2 cellular contexts compared by ENCODE assay signal in the genomic region with DNA sequence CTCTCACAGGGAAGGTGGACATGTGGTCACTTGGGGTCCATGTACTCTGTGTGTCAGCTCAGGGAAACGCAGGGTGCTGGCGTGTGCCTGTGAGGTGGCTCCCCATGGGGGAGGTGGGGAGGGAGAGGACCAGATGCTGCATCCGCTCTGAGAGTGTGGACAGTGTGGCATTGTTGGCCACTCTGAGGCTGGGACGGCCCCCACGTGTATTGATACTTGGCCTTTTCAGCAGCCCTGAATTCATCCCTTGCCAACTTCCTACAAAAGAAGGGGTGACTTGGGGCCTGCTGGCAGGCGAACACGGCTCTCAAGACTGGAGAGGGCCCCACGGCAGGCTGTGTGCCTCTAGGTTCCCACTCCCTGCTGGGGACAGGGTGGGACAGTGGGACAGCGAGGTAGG.
TF ChIP-seq lines count a peak whose summit lies in the region.

No MANE protein-coding gene starts in this region.

TF ChIP-seq in IMR-90, 13 proteins besides CTCF, POLR2A, EP300 and RAD21:
- TF ChIP-seq CHD1 (IDR thresholded peaks at IDR 0.05; ENCODE audit: low read depth, low read length): no peak
- no peak for TF ChIP-seq MAFK (IDR thresholded peaks at IDR 0.05; ENCODE audit: low read depth, low read length)
- TF ChIP-seq SMC3 (IDR thresholded peaks at IDR 0.05; ENCODE audit: low read depth, low read length): no peak
- TF ChIP-seq MXI1 (IDR thresholded peaks at IDR 0.05; ENCODE audit: borderline replicate concordance, low read depth, low read length): no peak
- no peak for TF ChIP-seq RFX5 (IDR thresholded peaks at IDR 0.05; ENCODE audit: low read depth, low read length)
- no peak for TF ChIP-seq FOS (IDR thresholded peaks at IDR 0.05; ENCODE audit: low read depth, low read length)
- TF ChIP-seq, protein P1, sequence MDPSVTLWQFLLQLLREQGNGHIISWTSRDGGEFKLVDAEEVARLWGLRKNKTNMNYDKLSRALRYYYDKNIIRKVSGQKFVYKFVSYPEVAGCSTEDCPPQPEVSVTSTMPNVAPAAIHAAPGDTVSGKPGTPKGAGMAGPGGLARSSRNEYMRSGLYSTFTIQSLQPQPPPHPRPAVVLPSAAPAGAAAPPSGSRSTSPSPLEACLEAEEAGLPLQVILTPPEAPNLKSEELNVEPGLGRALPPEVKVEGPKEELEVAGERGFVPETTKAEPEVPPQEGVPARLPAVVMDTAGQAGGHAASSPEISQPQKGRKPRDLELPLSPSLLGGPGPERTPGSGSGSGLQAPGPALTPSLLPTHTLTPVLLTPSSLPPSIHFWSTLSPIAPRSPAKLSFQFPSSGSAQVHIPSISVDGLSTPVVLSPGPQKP (IDR thresholded peaks at IDR 0.05; ENCODE audit: borderline replicate concordance, low read depth, low read length): no peak
- no peak for TF ChIP-seq MAZ (IDR thresholded peaks at IDR 0.05; ENCODE audit: borderline replicate concordance, low read depth, low read length)
- no peak for TF ChIP-seq BHLHE40 (IDR thresholded peaks at IDR 0.05; ENCODE audit: low read depth, low read length)
- TF ChIP-seq, protein P2, sequence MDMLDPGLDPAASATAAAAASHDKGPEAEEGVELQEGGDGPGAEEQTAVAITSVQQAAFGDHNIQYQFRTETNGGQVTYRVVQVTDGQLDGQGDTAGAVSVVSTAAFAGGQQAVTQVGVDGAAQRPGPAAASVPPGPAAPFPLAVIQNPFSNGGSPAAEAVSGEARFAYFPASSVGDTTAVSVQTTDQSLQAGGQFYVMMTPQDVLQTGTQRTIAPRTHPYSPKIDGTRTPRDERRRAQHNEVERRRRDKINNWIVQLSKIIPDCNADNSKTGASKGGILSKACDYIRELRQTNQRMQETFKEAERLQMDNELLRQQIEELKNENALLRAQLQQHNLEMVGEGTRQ (IDR thresholded peaks at IDR 0.05; ENCODE audit: low read depth, low read length): no peak
- TF ChIP-seq NFE2L2 (IDR thresholded peaks at IDR 0.05; ENCODE audit: low read depth, low read length): no peak
- TF ChIP-seq CEBPB (IDR thresholded peaks at IDR 0.05; ENCODE audit: low read depth, low read length): no peak
- no peak for TF ChIP-seq RCOR1 (IDR thresholded peaks at IDR 0.05; ENCODE audit: insufficient replicate concordance, low read length)

TF ChIP-seq in H1, 55 proteins besides CTCF, POLR2A, EP300 and RAD21:
- TF ChIP-seq, protein P3, sequence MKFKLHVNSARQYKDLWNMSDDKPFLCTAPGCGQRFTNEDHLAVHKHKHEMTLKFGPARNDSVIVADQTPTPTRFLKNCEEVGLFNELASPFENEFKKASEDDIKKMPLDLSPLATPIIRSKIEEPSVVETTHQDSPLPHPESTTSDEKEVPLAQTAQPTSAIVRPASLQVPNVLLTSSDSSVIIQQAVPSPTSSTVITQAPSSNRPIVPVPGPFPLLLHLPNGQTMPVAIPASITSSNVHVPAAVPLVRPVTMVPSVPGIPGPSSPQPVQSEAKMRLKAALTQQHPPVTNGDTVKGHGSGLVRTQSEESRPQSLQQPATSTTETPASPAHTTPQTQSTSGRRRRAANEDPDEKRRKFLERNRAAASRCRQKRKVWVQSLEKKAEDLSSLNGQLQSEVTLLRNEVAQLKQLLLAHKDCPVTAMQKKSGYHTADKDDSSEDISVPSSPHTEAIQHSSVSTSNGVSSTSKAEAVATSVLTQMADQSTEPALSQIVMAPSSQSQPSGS (IDR thresholded peaks at IDR 0.05; ENCODE audit: low read length): no peak
- TF ChIP-seq CREB1 (IDR thresholded peaks at IDR 0.05) (no peak), JUND (IDR thresholded peaks at IDR 0.05; ENCODE audit: low read length) (no peak), TAF7 (optimal IDR thresholded peaks at IDR 0.05; ENCODE audit: borderline replicate concordance, low read depth, low read length) (no peak), BACH1 (IDR thresholded peaks at IDR 0.05; ENCODE audit: low read length) (no peak), NRF1 (IDR thresholded peaks at IDR 0.05; ENCODE audit: low read depth, low read length) (no peak), MAFK (IDR thresholded peaks at IDR 0.05; ENCODE audit: low read depth, low read length) (no peak), JUN (IDR thresholded peaks at IDR 0.05; ENCODE audit: low read depth, low read length) (no peak), HDAC6 (IDR thresholded peaks at IDR 0.05; ENCODE audit: low read depth, low read length) (no peak), GTF2F1 (IDR thresholded peaks at IDR 0.05; ENCODE audit: borderline replicate concordance, low read depth, low read length) (no peak), CBX8 (IDR thresholded peaks at IDR 0.05; ENCODE audit: borderline replicate concordance, low read depth, low read length) (no peak), SAP30 (IDR thresholded peaks at IDR 0.05; ENCODE audit: insufficient read depth, insufficient replicate concordance, low read length) (no peak), CEBPB (IDR thresholded peaks at IDR 0.05; ENCODE audit: low read depth, low read length) (no peak), RNF2 (IDR thresholded peaks at IDR 0.05; ENCODE audit: borderline replicate concordance, low read depth, low read length, missing control alignments, poor library complexity, severe bottlenecking) (no peak)
